ENCODE assay signal across 23 cellular contexts in the genomic region with DNA sequence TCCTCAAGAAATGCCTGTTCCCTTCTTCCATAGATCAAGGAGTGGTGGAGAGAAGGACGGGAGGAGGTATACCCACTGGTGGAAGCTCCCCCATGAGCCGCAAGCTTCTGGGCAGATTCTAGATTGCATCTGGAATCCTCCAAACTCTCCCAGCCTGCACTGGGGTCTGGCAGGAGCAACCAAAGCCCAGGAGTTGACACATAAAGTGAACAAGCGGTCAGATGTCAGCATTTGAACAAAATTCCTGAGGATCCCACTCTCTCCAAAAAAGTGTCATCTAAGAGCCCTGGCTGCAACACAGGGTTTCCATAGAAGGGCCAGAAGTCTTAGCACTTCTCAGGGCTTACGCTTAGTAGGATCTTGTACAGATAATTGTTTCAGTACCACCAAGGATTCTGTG.
A peak's percentile ranks its signal among the peaks of the same experiment; 100 is the strongest.
DNase-seq lines count a peak whose midpoint lies in the region; ATAC-seq and TF ChIP-seq lines count a peak whose summit lies in the region.
"Had no signal": no experiment of that assay in that cellular context is flagged by ENCODE, and none has a peak within 500 bp of the region (broad histone marks: within the 10 kb centered on the region; RNA-seq: fewer than 3 reads in every experiment).

No MANE protein-coding gene starts in this region.

- no peak overlapping the region for H2AFZ ChIP-seq in Karpas-422 (ENCODE audit: low read length)

- DNase-seq in Right ventricle myocardium superior = no peak
- no peak for DNase-seq in right atrium auricular region (ENCODE audit: low spot score)
- no peak for DNase-seq in prostate gland (ENCODE audit: low spot score)
- no peak for DNase-seq in vagina (ENCODE audit: extremely low spot score in 2 of 2)
- no peak for DNase-seq in Karpas-422
- DNase-seq in activated CD4-positive, alpha-beta T cell treated with anti-CD3 and anti-CD28 coated beads, Interleukin-2, amount 10 ng/mL, durations not matched to agents 24 days and 14 days = no peak
- DNase-seq in Ammon's horn (ENCODE audit: low spot score) = no peak
- DNase-seq: activated CD8-positive, alpha-beta memory T cell treated with anti-CD3 and anti-CD28 coated beads, Interleukin-2, amount 10 ng/mL, durations not matched to agents 7 days and 5 days; Caco-2; DND-41; foreskin keratinocyte; mammary epithelial cell; NCI-H1105 treated with DMSO at 0.1 percent for 48 hours; NCI-H2107; NCI-H510A; ovary; SW 1271; upper lobe of right lung had no signal

- no peak overlapping the region for H3K4me3 Mint-ChIP-seq in activated CD4-positive, alpha-beta T cell treated with anti-CD3 and anti-CD28 coated beads, Interleukin-2, amount 10 ng/mL, durations not matched to agents 24 days and 14 days
- H3K4me3 Mint-ChIP-seq: activated CD8-positive, alpha-beta memory T cell treated with anti-CD3 and anti-CD28 coated beads, Interleukin-2, amount 10 ng/mL, durations not matched to agents 7 days and 5 days; activated naive CD8-positive, alpha-beta T cell; stimulated activated naive CD8-positive, alpha-beta T cell treated with anti-CD3 and anti-CD28 coated beads, Interleukin-15, Interleukin-2, amounts not matched to agents 100 ng/mL and 50 ng/mL, for 24 hours had no signal

- no peak overlapping the region for H3K4me3 ChIP-seq in right atrium auricular region
- H3K4me3 ChIP-seq in esophagus (ENCODE audit: low read depth in 1 of 2, low read length in 2 of 2) = no peak overlapping the region
- H3K4me3 ChIP-seq in prostate gland = no peak overlapping the region
- H3K4me3 ChIP-seq in vagina = no peak overlapping the region
- no peak overlapping the region for H3K4me3 ChIP-seq in Karpas-422 (ENCODE audit: low read length)
- H3K4me3 ChIP-seq: ovary, skin epidermis, upper lobe of right lung had no signal

- H3K36me3 Mint-ChIP-seq in activated CD4-positive, alpha-beta T cell treated with anti-CD3 and anti-CD28 coated beads, Interleukin-2, amount 10 ng/mL, durations not matched to agents 24 days and 14 days (ENCODE audit: low read depth) = no peaks in the 10 kb centered on the region
- H3K36me3 Mint-ChIP-seq: activated CD8-positive, alpha-beta memory T cell treated with anti-CD3 and anti-CD28 coated beads, Interleukin-2, amount 10 ng/mL, durations not matched to agents 7 days and 5 days; activated naive CD8-positive, alpha-beta T cell had no signal

- peak; percentile 43 for ATAC-seq in Right ventricle myocardium superior (ENCODE audit: poor library complexity)
- ATAC-seq: activated CD8-positive, alpha-beta memory T cell treated with anti-CD3 and anti-CD28 coated beads, Interleukin-2, amount 10 ng/mL, durations not matched to agents 7 days and 5 days; foreskin keratinocyte; upper lobe of right lung had no signal

- H3K9me3 Mint-ChIP-seq in activated CD4-positive, alpha-beta T cell treated with anti-CD3 and anti-CD28 coated beads, Interleukin-2, amount 10 ng/mL, durations not matched to agents 24 days and 14 days = no peaks in the 10 kb centered on the region
- H3K9me3 Mint-ChIP-seq: stimulated activated naive CD8-positive, alpha-beta T cell treated with anti-CD3 and anti-CD28 coated beads, Interleukin-15, Interleukin-2, amounts not matched to agents 100 ng/mL and 50 ng/mL, for 24 hours had no signal

- no peaks in the 10 kb centered on the region for H3K9me2 ChIP-seq in Karpas-422 (replicated peaks; ENCODE audit: insufficient read depth, low read length)

- no peak overlapping the region for H3K27ac Mint-ChIP-seq in activated CD4-positive, alpha-beta T cell treated with anti-CD3 and anti-CD28 coated beads, Interleukin-2, amount 10 ng/mL, durations not matched to agents 24 days and 14 days
- H3K27ac Mint-ChIP-seq: activated CD8-positive, alpha-beta memory T cell treated with anti-CD3 and anti-CD28 coated beads, Interleukin-2, amount 10 ng/mL, durations not matched to agents 7 days and 5 days; activated naive CD8-positive, alpha-beta T cell; stimulated activated naive CD8-positive, alpha-beta T cell treated with anti-CD3 and anti-CD28 coated beads, Interleukin-15, Interleukin-2, amounts not matched to agents 100 ng/mL and 50 ng/mL, for 24 hours had no signal

- TF ChIP-seq CTCF in right atrium auricular region (IDR thresholded peaks at IDR 0.05) (no peak), prostate gland (IDR thresholded peaks at IDR 0.05) (no peak), vagina (IDR thresholded peaks at IDR 0.05) (no peak)

- 70 to 74% methylated on average over 4 of the region's 4 CpGs for WGBS in esophagus, 2 donors
- WGBS in prostate gland = 45% methylated on average over 4 of the region's 4 CpGs

- TF ChIP-seq POLR2A in prostate gland (IDR thresholded peaks at IDR 0.05) (no peak), vagina (IDR thresholded peaks at IDR 0.05) (no peak)

- no peaks in the 10 kb centered on the region for H3K36me3 ChIP-seq in right atrium auricular region
- H3K36me3 ChIP-seq in esophagus (ENCODE audit: control insufficient read depth in 2 of 2, insufficient read depth in 2 of 2, low read length in 1 of 2) = no peaks in the 10 kb centered on the region
- no peaks in the 10 kb centered on the region for H3K36me3 ChIP-seq in prostate gland
- no peaks in the 10 kb centered on the region for H3K36me3 ChIP-seq in vagina
- H3K36me3 ChIP-seq in Karpas-422 (ENCODE audit: insufficient read depth, low read length) = no peaks in the 10 kb centered on the region
- H3K36me3 ChIP-seq: ovary, upper lobe of right lung had no signal

- intact Hi-C loops in Right ventricle myocardium superior (cut with DNase I) = no loop called here
- intact Hi-C loops in prostate gland (cut with DNase I) = loop anchor here (2.0 to 5.0 kb wide), 2 partner anchors 49 to 113 kb away; no protein-coding TSS in a partner anchor
- intact Hi-C loops in vagina (cut with DNase I) = no loop called here
- intact Hi-C loops in activated CD4-positive, alpha-beta T cell treated with anti-CD3 and anti-CD28 coated beads, Interleukin-2, amount 10 ng/mL, durations not matched to agents 24 days and 14 days (cut with micrococcal nuclease) = no loop called here

- no peaks in the 10 kb centered on the region for H3K9me3 ChIP-seq in right atrium auricular region
- no peaks in the 10 kb centered on the region for H3K9me3 ChIP-seq in esophagus (ENCODE audit: control insufficient read depth in 2 of 2, insufficient read depth in 1 of 2, low read depth in 1 of 2, low read length in 1 of 2)
- H3K9me3 ChIP-seq in prostate gland = no peaks in the 10 kb centered on the region
- H3K9me3 ChIP-seq in vagina = no peaks in the 10 kb centered on the region
- H3K9me3 ChIP-seq in Karpas-422 (ENCODE audit: low read length) = no peaks in the 10 kb centered on the region
- H3K9me3 ChIP-seq: Caco-2, ovary, upper lobe of right lung had no signal

- no peak overlapping the region for H3K9ac ChIP-seq in Karpas-422 (ENCODE audit: low read length)

- no peaks in the 10 kb centered on the region for H3K27me3 ChIP-seq in right atrium auricular region
- no peaks in the 10 kb centered on the region for H3K27me3 ChIP-seq in esophagus (ENCODE audit: control insufficient read depth in 1 of 2, insufficient read depth in 2 of 2, low read length in 2 of 2)
- H3K27me3 ChIP-seq in prostate gland (replicated peaks; ENCODE audit: insufficient read depth) = no peaks in the 10 kb centered on the region
- no peaks in the 10 kb centered on the region for H3K27me3 ChIP-seq in vagina
- H3K27me3 ChIP-seq in Karpas-422 (ENCODE audit: low read length) = no peaks in the 10 kb centered on the region
- H3K27me3 ChIP-seq: ovary, upper lobe of right lung had no signal

- H3K79me2 ChIP-seq in Karpas-422 (ENCODE audit: low read length) = no peaks in the 10 kb centered on the region

- H3K27me3 Mint-ChIP-seq in activated CD4-positive, alpha-beta T cell treated with anti-CD3 and anti-CD28 coated beads, Interleukin-2, amount 10 ng/mL, durations not matched to agents 24 days and 14 days = peaks cover 15% of the 10 kb centered on the region

- H3K27ac ChIP-seq in right atrium auricular region (no peak overlapping the region), esophagus (ENCODE audit: low read depth in 2 of 2, low read length in 1 of 2) (peak overlapping the region; percentile 40 to 68), prostate gland (peak overlapping the region; percentile 2 to 52), vagina (peak overlapping the region; percentile 30), Karpas-422 (ENCODE audit: low read length) (no peak overlapping the region)
- H3K27ac ChIP-seq: 22Rv1, foreskin keratinocyte, ovary, skin epidermis, upper lobe of right lung had no signal

- H3K4me1 ChIP-seq in right atrium auricular region (peaks cover 0 to 9% of the 10 kb centered on the region in 2 donors), esophagus (ENCODE audit: control insufficient read depth in 2 of 2, insufficient read depth in 2 of 2, low read length in 1 of 2) (peaks cover 0 to 6% of the 10 kb centered on the region in 2 donors), prostate gland (replicated peaks) (no peaks in the 10 kb centered on the region), vagina (peaks cover 15% of the 10 kb centered on the region), Karpas-422 (ENCODE audit: low read length) (no peaks in the 10 kb centered on the region)
- H3K4me1 ChIP-seq: foreskin keratinocyte, upper lobe of right lung had no signal

- H3K4me2 ChIP-seq in Karpas-422 (ENCODE audit: low read depth, low read length, poor library complexity, severe bottlenecking) = no peak overlapping the region

- H3K4me1 Mint-ChIP-seq in activated CD4-positive, alpha-beta T cell treated with anti-CD3 and anti-CD28 coated beads, Interleukin-2, amount 10 ng/mL, durations not matched to agents 24 days and 14 days = no peaks in the 10 kb centered on the region
- H3K4me1 Mint-ChIP-seq: activated CD8-positive, alpha-beta memory T cell treated with anti-CD3 and anti-CD28 coated beads, Interleukin-2, amount 10 ng/mL, durations not matched to agents 7 days and 5 days had no signal

- no peaks in the 10 kb centered on the region for H4K20me1 ChIP-seq in Karpas-422 (ENCODE audit: insufficient read depth, low read depth, low read length)

Comparison
In these comparisons a context has a peak if more than half of its experiments do, and no peak if none do; other contexts are left out.
1. H3K27ac ChIP-seq: peak in esophagus (2 of 2), prostate gland (2 of 2) and vagina (single experiment); none in right atrium auricular region (0 of 2) and Karpas-422 (single experiment).